In genomic region chr12:6231359-6232268, GRCh38 we compare ENCODE assay signal across 10 cellular contexts. TPM values are rescaled to one million over a fixed set of nuclear protein-coding genes. Genes with fewer than 3 reads are reported as not detected.
A peak's percentile ranks its signal among the peaks of the same experiment; 100 is the strongest.
DNase-seq lines count a peak whose midpoint lies in the region; ATAC-seq and TF ChIP-seq lines count a peak whose summit lies in the region.
"Had no signal": no experiment of that assay in that cellular context is flagged by ENCODE, and none has a peak within 500 bp of the region (broad histone marks: within the 10 kb centered on the region; RNA-seq: fewer than 3 reads in every experiment).

No MANE protein-coding gene starts in this region.

- no peaks in the 10 kb centered on the region for H4K20me1 ChIP-seq in hepatocyte (ENCODE audit: insufficient read depth, poor library complexity, severe bottlenecking)

- TF ChIP-seq CTCF in hepatocyte (IDR thresholded peaks at IDR 0.05; ENCODE audit: poor library complexity) (no peak), spleen (IDR thresholded peaks at IDR 0.05 in 8 of 11, conservative IDR thresholded peaks at IDR 0.05 in 3 of 11) (no peak), A673 (conservative IDR thresholded peaks at IDR 0.05; ENCODE audit: low read depth, low read length) (no peak)

- H3K4me2 ChIP-seq in hepatocyte, result peak overlapping the region; percentile 65

- H3K79me2 ChIP-seq in hepatocyte, result peaks cover 13% of the 10 kb centered on the region

- TF ChIP-seq POLR2A in spleen (IDR thresholded peaks at IDR 0.05), result no peak

- POLR2A ChIA-PET in A673 (lab: Charles Lee; ENCODE audit: low non-redundant PET), result no interaction called here

- H3K4me3 Mint-ChIP-seq in T-helper 17 cell, result no peak overlapping the region

- H3K9me2 ChIP-seq in hepatocyte (replicated peaks; ENCODE audit: insufficient read depth), result no peaks in the 10 kb centered on the region

- H2AFZ ChIP-seq in hepatocyte, result no peak overlapping the region

- H3K9me3 ChIP-seq in T-helper 17 cell (ENCODE audit: control insufficient read depth, low read length, poor library complexity, severe bottlenecking) (no peaks in the 10 kb centered on the region), hepatocyte (ENCODE audit: low read depth) (no peaks in the 10 kb centered on the region), spleen (no peaks in the 10 kb centered on the region), A673 (ENCODE audit: low read depth, low read length, poor library complexity, severe bottlenecking) (no peaks in the 10 kb centered on the region)
- H3K9me3 ChIP-seq: ovary had no signal

- 85% methylated on average over 5 of the region's 5 CpGs for WGBS in hepatocyte (ENCODE audit: low lambda C conversion rate, missing lambda C conversion rate)
- 76 to 90% (median 78%) methylated on average over 5 of the region's 5 CpGs for WGBS in spleen, 5 donors

- CTCF ChIA-PET in A673 (lab: Charles Lee), result no interaction called here

- H3K36me3 Mint-ChIP-seq in T-helper 17 cell (ENCODE audit: low read depth), result peaks cover 8% of the 10 kb centered on the region

- ATAC-seq in T-helper 17 cell (no peak), GM21825 (IDR thresholded peaks at IDR 0.05; ENCODE audit: unreplicated experiment) (no peak), GM19455 (IDR thresholded peaks at IDR 0.05; ENCODE audit: unreplicated experiment) (no peak)

- H3K27ac Mint-ChIP-seq in T-helper 17 cell, result peak overlapping the region; percentile 96
- H3K27ac Mint-ChIP-seq: stimulated activated naive B cell treated with anti-CD40 and anti-IgM and Interleukin-4, amounts not matched to agents 10 μg/mL and 1 μg/mL and 100 μg/mL, for 72 hours had no signal

- H3K4me1 ChIP-seq in hepatocyte (ENCODE audit: insufficient read depth), result peaks cover 75% of the 10 kb centered on the region
- H3K4me1 ChIP-seq in spleen, result peaks cover 0 to 82% (median 46%) of the 10 kb centered on the region in 6 donors
- no peaks in the 10 kb centered on the region for H3K4me1 ChIP-seq in A673 (ENCODE audit: insufficient read depth, low read length, poor library complexity, severe bottlenecking)

- DNase-seq in NCI-H1105 treated with DMSO at 0.1 percent for 48 hours (lab: John Stamatoyannopoulos, UW) (peak; percentile 3), NCI-H1105 (lab: John Stamatoyannopoulos, UW) (no peak), T-helper 17 cell (no peak), hepatocyte (ENCODE audit: low spot score) (no peak), spleen (no peak), A673 (ENCODE audit: low spot score) (no peak)
- DNase-seq: ovary had no signal

- peaks cover 22% of the 10 kb centered on the region for H3K4me1 Mint-ChIP-seq in T-helper 17 cell

- no peaks in the 10 kb centered on the region for H3K36me3 ChIP-seq in hepatocyte (replicated peaks; ENCODE audit: insufficient read depth, low read depth)
- H3K36me3 ChIP-seq in spleen, result peaks cover 0 to 66% (median 0%) of the 10 kb centered on the region in 6 donors
- no peaks in the 10 kb centered on the region for H3K36me3 ChIP-seq in A673 (ENCODE audit: insufficient read depth, low read length, poor library complexity, severe bottlenecking)
- H3K36me3 ChIP-seq: ovary had no signal

- H3K4me3 ChIP-seq in hepatocyte (no peak overlapping the region), spleen (no peak overlapping the region), A673 (ENCODE audit: low read depth, low read length, poor library complexity, severe bottlenecking) (no peak overlapping the region)
- H3K4me3 ChIP-seq: ovary had no signal

- no TSS peak for BruUV-seq in A673 (replicated peaks; lab: Mats Ljungman, UMichigan)

- H3K27ac ChIP-seq in hepatocyte (peak overlapping the region; percentile 97), spleen (peak overlapping the region in 6 of 8 donors; percentile 7 to 85 (median 68)), A673 (ENCODE audit: low read depth, low read length, poor library complexity, severe bottlenecking) (no peak overlapping the region)
- H3K27ac ChIP-seq: ovary had no signal

- intact Hi-C loops in spleen (cut with DNase I; ENCODE audit: low total_unique reads) (no loop called here), A673 (cut with micrococcal nuclease; ENCODE audit: unreplicated experiment) (no loop called here)

- H3K27me3 ChIP-seq in hepatocyte, result no peaks in the 10 kb centered on the region
- no peaks in the 10 kb centered on the region for H3K27me3 ChIP-seq in spleen (replicated peaks in 1 of 7)
- H3K27me3 ChIP-seq in A673 (replicated peaks; ENCODE audit: insufficient read depth, low read depth, low read length, poor library complexity), result no peaks in the 10 kb centered on the region
- H3K27me3 ChIP-seq: ovary had no signal

- H3K27me3 Mint-ChIP-seq in T-helper 17 cell, result peaks cover 13% of the 10 kb centered on the region
- H3K27me3 Mint-ChIP-seq: stimulated activated naive B cell treated with anti-CD40 and anti-IgM and Interleukin-4, amounts not matched to agents 10 μg/mL and 1 μg/mL and 100 μg/mL, for 72 hours had no signal

RNA-seq across cellular contexts. Expression of gene CD9, which starts 31.4 kb away (rescaled TPM):
- 10 to 100 TPM in 1 of 2 donors, 1 to 10 TPM in 1; 2.4 to 28.0 TPM for total RNA-seq in T-helper 17 cell
- 117 and 139 TPM in 2 replicates for total RNA-seq in hepatocyte
- 166 and 188 TPM in 2 replicates for polyA plus RNA-seq in hepatocyte
- total RNA-seq in spleen, result 100 to 1,000 TPM in 1 of 7 donors, 10 to 100 TPM in 6; 50.0 to 113 (median 75.7) TPM
- polyA plus RNA-seq in spleen, result 10 to 100 TPM; 16.2 to 87.4 (median 50.6) TPM
- 2.8 TPM in 2 replicates for total RNA-seq in A673 (2021)
